ENCODE assay signal across 10 cellular contexts in the genomic region with DNA sequence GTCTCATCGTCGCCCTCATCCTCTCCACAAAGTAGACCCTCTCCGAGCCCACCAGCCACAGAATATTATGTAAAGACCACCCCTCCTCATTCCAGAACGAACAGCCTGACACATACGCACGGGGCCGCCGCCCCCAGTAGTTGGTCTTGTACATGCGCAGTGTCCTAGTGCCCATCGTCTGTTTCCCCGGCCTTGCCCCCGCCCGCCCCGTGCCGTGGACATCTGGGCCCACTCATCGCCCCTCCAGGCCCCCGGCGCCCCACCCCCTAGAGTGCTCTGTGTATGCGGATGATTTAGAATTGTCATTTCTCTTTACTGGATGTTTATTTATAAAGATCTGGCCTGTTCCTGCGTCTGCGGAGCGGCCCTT. TPM values are rescaled to one million over a fixed set of nuclear protein-coding genes. Genes with fewer than 3 reads are reported as not detected.
DNase-seq lines count a peak whose midpoint lies in the region; ATAC-seq, FAIRE-seq and TF ChIP-seq lines count a peak whose summit lies in the region.
"Had no signal": no experiment of that assay in that cellular context is flagged by ENCODE, and none has a peak within 500 bp of the region (broad histone marks: within the 10 kb centered on the region; RNA-seq: fewer than 3 reads in every experiment).

No MANE protein-coding gene starts in this region.

- intact Hi-C loops in natural killer cell (cut with micrococcal nuclease): no loop called here

- 89% methylated on average over 15 of the region's 22 CpGs for WGBS in A549 (ENCODE audit: missing lambda C conversion rate)

- H3K27me3 Mint-ChIP-seq in natural killer cell (ENCODE audit: low read depth in 2 of 2): no peaks in the 10 kb centered on the region

- no peak for TF ChIP-seq RAD21 in A549 (conservative IDR thresholded peaks at IDR 0.05 in 1 of 2, IDR thresholded peaks at IDR 0.05 in 1 of 2)

- POLR2A ChIA-PET in A549 (lab: Yijun Ruan, JAX): interaction anchor here (1.2 to 2.8 kb wide), 2 partner anchors 12 to 364 kb away, joined by 4 to 21 read pairs; partner anchors contain the start of genes CEMP1 and TRAF7

- peak overlapping the region; percentile 58 for H3K4me3 ChIP-seq in A549

- peaks cover 50 to 63% of the 10 kb centered on the region in 2 donors for H3K4me1 Mint-ChIP-seq in natural killer cell

- CTCF ChIA-PET in A549 (lab: Yijun Ruan, JAX): interaction anchor here (3.6 kb wide), 1 partner anchor 18 kb away, joined by 13 read pairs; no protein-coding TSS in a partner anchor

- ATAC-seq in A549 (peak in 1 of 2 experiments; percentile 3; a peak in 2 of 6 replicates), natural killer cell (no peak), GM21737 (IDR thresholded peaks at IDR 0.05; ENCODE audit: unreplicated experiment) (no peak)

- no peaks in the 10 kb centered on the region for H3K9me3 Mint-ChIP-seq in natural killer cell

- no peak for FAIRE-seq in A549 (lab: Jason Lieb, UNC)
- FAIRE-seq: G401.6, TTC549 had no signal

- H3K27ac ChIP-seq in A549: peak overlapping the region; percentile 64 to 96
- H3K27ac ChIP-seq in KOPT-K1 (ENCODE audit: low read depth, low read length, poor library complexity, severe bottlenecking): peak overlapping the region; percentile 25
- H3K27ac ChIP-seq in cingulate gyrus (ENCODE audit: low read depth, low read length): peak overlapping the region; percentile 87

- TF ChIP-seq CTCF in A549 (IDR thresholded peaks at IDR 0.05): no peak
- no peak for TF ChIP-seq CTCF in natural killer cell (IDR thresholded peaks at IDR 0.05)

- H3K27ac Mint-ChIP-seq in natural killer cell: peak overlapping the region; percentile 89 to 91

- no peak for DNase-seq in A549 (ENCODE audit: low read depth in 1 of 2, low spot score in 1 of 2)
- no peak for DNase-seq in natural killer cell
- no peak for DNase-seq in middle frontal gyrus (ENCODE audit: extremely low spot score, low spot score)
- DNase-seq in G401 (ENCODE audit: low spot score): no peak
- no peak for DNase-seq in AML-193 (lab: John Stamatoyannopoulos, UW)

- no peak for TF ChIP-seq EP300 in A549 (IDR thresholded peaks at IDR 0.05)

- H3K9me3 ChIP-seq in A549 (no peaks in the 10 kb centered on the region), KOPT-K1 (ENCODE audit: insufficient read depth, low read length, poor library complexity, severe bottlenecking) (no peaks in the 10 kb centered on the region)

- in situ Hi-C loops in G401 (cut with HindIII; ENCODE audit: low sequenced_read_pairs): loop anchor here (25.0 kb wide), 1 partner anchor 357 kb away; the partner anchor contains the start of gene TRAF7

- no peaks in the 10 kb centered on the region for H3K36me3 Mint-ChIP-seq in natural killer cell

- TF ChIP-seq POLR2A in A549 (IDR thresholded peaks at IDR 0.05; ENCODE audit: low read length): no peak

- peaks cover 40% of the 10 kb centered on the region for H3K4me1 ChIP-seq in A549

- H3K4me3 Mint-ChIP-seq in natural killer cell: peak overlapping the region; percentile 83

- peaks cover 44% of the 10 kb centered on the region for H3K36me3 ChIP-seq in KOPT-K1 (ENCODE audit: insufficient read depth, low read length)

- H3K4me2 ChIP-seq in A549: peak overlapping the region; percentile 87

TF ChIP-seq in A549, 52 proteins besides CTCF, POLR2A, EP300 and RAD21:
- TF ChIP-seq CHD2 (IDR thresholded peaks at IDR 0.05; ENCODE audit: low read length, partially characterized antibody) (no peak), RARB (CRISPR knock-in tag; IDR thresholded peaks at IDR 0.05) (no peak), PBX3 (IDR thresholded peaks at IDR 0.05) (no peak), RCOR1 (IDR thresholded peaks at IDR 0.05; ENCODE audit: low read depth, low read length) (no peak), KDM5A (IDR thresholded peaks at IDR 0.05) (no peak), HOXB13 (CRISPR knock-in tag; IDR thresholded peaks at IDR 0.05; ENCODE audit: low read depth) (no peak), FOSB (CRISPR knock-in tag; IDR thresholded peaks at IDR 0.05) (no peak)

RNA-seq across cellular contexts. Expression of gene AMDHD2, which starts 0.5 kb away (rescaled TPM):
- polyA plus RNA-seq in A549 (2011; rRNA removed): 5.2 and 6.6 TPM in 2 replicates
- polyA plus RNA-seq in A549 (2012; cell fraction: cytosol; rRNA removed): 22.2 and 28.7 TPM in 2 replicates
- 173 and 198 TPM in 2 replicates for polyA plus RNA-seq in A549 (2012; cell fraction: nucleus; rRNA removed)
- 21.7 to 28.8 TPM (median 27.7 TPM) in 3 replicates for polyA plus RNA-seq in A549 (2017; fragmentation: RNase III; extraction: RNeasy Plus Mini Kit Qiagen cat#74134 plus additional on column Dnase treatment)
- polyA minus RNA-seq in A549 (2011; rRNA and poly(A)+ RNA removed): 6.9 and 9.6 TPM in 2 replicates
- total RNA-seq in natural killer cell: 100 to 1,000 TPM; 129 to 162 (median 144) TPM
- 75.0 and 86.2 TPM in 2 replicates for total RNA-seq in G401 (2014; rRNA removed; shearing (Covaris generic))

RNA-seq across cellular contexts. Expression of gene ATP6V0C, which starts 5.9 kb away (rescaled TPM):
- 9.4 and 14.7 TPM in 2 replicates for polyA plus RNA-seq in A549 (2011; rRNA removed)
- polyA plus RNA-seq in A549 (2012; cell fraction: cytosol; rRNA removed): 93.2 and 106 TPM in 2 replicates
- polyA plus RNA-seq in A549 (2012; cell fraction: nucleus; rRNA removed): 111 and 115 TPM in 2 replicates
- polyA plus RNA-seq in A549 (2017; fragmentation: RNase III; extraction: RNeasy Plus Mini Kit Qiagen cat#74134 plus additional on column Dnase treatment): 152 to 153 TPM (median 153 TPM) in 3 replicates
- polyA minus RNA-seq in A549 (2011; rRNA and poly(A)+ RNA removed): 15.8 and 32.8 TPM in 2 replicates
- 100 to 1,000 TPM; 183 to 242 (median 217) TPM for total RNA-seq in natural killer cell
- 17.4 and 41.8 TPM in 2 replicates for total RNA-seq in G401 (2014; rRNA removed; shearing (Covaris generic))

RNA-seq across cellular contexts. Expression of gene CEMP1, which starts 11.5 kb away (rescaled TPM):
- polyA plus RNA-seq in A549 (2011; rRNA removed) (not detected in 2 replicates), A549 (2017; fragmentation: RNase III; extraction: RNeasy Plus Mini Kit Qiagen cat#74134 plus additional on column Dnase treatment) (not detected in 3 replicates)
- polyA plus RNA-seq in A549 (2012; cell fraction: cytosol; rRNA removed): not detected in 2 replicates
- polyA plus RNA-seq in A549 (2012; cell fraction: nucleus; rRNA removed): not detected in 2 replicates
- polyA minus RNA-seq in A549 (2011; rRNA and poly(A)+ RNA removed): not detected in 2 replicates
- under 1 TPM; 0.28 to 0.56 (median 0.45) TPM for total RNA-seq in natural killer cell
- 1.4 TPM in 1 of 2 replicates, not detected in the other for total RNA-seq in G401 (2014; rRNA removed; shearing (Covaris generic))

RNA-seq across cellular contexts. Expression of gene PDPK1, which starts 18.1 kb away (rescaled TPM):
- polyA plus RNA-seq in A549 (2011; rRNA removed): 29.7 and 38.1 TPM in 2 replicates
- 11.2 and 18.2 TPM in 2 replicates for polyA plus RNA-seq in A549 (2012; cell fraction: cytosol; rRNA removed)
- polyA plus RNA-seq in A549 (2012; cell fraction: nucleus; rRNA removed): 19.4 and 19.5 TPM in 2 replicates
- 17.3 to 17.8 TPM (median 17.7 TPM) in 3 replicates for polyA plus RNA-seq in A549 (2017; fragmentation: RNase III; extraction: RNeasy Plus Mini Kit Qiagen cat#74134 plus additional on column Dnase treatment)
- 19.6 and 20.5 TPM in 2 replicates for polyA minus RNA-seq in A549 (2011; rRNA and poly(A)+ RNA removed)
- 10 to 100 TPM; 63.1 to 80.7 (median 73.5) TPM for total RNA-seq in natural killer cell
- total RNA-seq in G401 (2014; rRNA removed; shearing (Covaris generic)): 8.4 and 14.7 TPM in 2 replicates

RNA-seq across cellular contexts. Expression of gene TBC1D24, which starts 44.8 kb away (rescaled TPM):
- 4.0 and 4.2 TPM in 2 replicates for polyA plus RNA-seq in A549 (2011; rRNA removed)
- 6.2 and 8.4 TPM in 2 replicates for polyA plus RNA-seq in A549 (2012; cell fraction: cytosol; rRNA removed)
- 19.7 and 29.5 TPM in 2 replicates for polyA plus RNA-seq in A549 (2012; cell fraction: nucleus; rRNA removed)
- 5.9 to 7.3 TPM (median 6.3 TPM) in 3 replicates for polyA plus RNA-seq in A549 (2017; fragmentation: RNase III; extraction: RNeasy Plus Mini Kit Qiagen cat#74134 plus additional on column Dnase treatment)
- 5.1 and 7.7 TPM in 2 replicates for polyA minus RNA-seq in A549 (2011; rRNA and poly(A)+ RNA removed)
- 10 to 100 TPM in 2 of 3 donors, 1 to 10 TPM in 1; 7.2 to 13.0 (median 10.9) TPM for total RNA-seq in natural killer cell
- 9.4 and 13.0 TPM in 2 replicates for total RNA-seq in G401 (2014; rRNA removed; shearing (Covaris generic))

Comparison
In these comparisons a context has a peak if more than half of its experiments do, and no peak if none do; other contexts are left out.
1. H3K27ac ChIP-seq: peak in every context shown above with its lines; median percentile 87 in cingulate gyrus; 80 in A549; 25 in KOPT-K1.